In the genomic region with DNA sequence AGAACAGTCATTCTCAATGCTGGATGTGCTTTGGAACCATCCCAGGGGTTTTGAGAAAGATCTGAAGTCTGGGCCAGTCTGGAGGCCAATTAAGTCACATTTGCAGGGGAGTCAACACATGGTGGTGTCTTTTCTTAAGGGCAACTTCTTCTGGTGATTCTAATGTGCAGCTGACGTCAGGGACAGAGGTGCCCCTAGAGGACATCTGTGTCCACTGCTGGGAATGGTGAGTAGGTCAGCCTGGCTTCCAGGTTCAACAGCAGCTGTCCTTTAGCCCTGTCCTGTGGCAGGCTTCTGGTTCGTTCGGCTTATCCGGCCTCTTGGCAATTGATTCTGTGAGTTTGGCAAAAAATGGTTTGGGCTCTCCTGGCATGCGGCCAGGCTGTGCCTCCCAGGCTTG, we compare ENCODE assay signal across 1 cellular context.
TF ChIP-seq lines count a peak whose summit lies in the region.

No MANE protein-coding gene starts in this region.

TF ChIP-seq in GM23338, 12 proteins besides CTCF, POLR2A, EP300 and RAD21 (continued from another document):
- TF ChIP-seq, protein P1, sequence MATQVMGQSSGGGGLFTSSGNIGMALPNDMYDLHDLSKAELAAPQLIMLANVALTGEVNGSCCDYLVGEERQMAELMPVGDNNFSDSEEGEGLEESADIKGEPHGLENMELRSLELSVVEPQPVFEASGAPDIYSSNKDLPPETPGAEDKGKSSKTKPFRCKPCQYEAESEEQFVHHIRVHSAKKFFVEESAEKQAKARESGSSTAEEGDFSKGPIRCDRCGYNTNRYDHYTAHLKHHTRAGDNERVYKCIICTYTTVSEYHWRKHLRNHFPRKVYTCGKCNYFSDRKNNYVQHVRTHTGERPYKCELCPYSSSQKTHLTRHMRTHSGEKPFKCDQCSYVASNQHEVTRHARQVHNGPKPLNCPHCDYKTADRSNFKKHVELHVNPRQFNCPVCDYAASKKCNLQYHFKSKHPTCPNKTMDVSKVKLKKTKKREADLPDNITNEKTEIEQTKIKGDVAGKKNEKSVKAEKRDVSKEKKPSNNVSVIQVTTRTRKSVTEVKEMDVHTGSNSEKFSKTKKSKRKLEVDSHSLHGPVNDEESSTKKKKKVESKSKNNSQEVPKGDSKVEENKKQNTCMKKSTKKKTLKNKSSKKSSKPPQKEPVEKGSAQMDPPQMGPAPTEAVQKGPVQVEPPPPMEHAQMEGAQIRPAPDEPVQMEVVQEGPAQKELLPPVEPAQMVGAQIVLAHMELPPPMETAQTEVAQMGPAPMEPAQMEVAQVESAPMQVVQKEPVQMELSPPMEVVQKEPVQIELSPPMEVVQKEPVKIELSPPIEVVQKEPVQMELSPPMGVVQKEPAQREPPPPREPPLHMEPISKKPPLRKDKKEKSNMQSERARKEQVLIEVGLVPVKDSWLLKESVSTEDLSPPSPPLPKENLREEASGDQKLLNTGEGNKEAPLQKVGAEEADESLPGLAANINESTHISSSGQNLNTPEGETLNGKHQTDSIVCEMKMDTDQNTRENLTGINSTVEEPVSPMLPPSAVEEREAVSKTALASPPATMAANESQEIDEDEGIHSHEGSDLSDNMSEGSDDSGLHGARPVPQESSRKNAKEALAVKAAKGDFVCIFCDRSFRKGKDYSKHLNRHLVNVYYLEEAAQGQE (IDR thresholded peaks at IDR 0.05; ENCODE audit: unreplicated experiment), result no peak
- TF ChIP-seq EZH2 (IDR thresholded peaks at IDR 0.05; ENCODE audit: low read depth, unreplicated experiment) (no peak), CREB1 (CRISPR knock-in tag; IDR thresholded peaks at IDR 0.05; ENCODE audit: low read depth) (no peak)
- TF ChIP-seq, protein P2, sequence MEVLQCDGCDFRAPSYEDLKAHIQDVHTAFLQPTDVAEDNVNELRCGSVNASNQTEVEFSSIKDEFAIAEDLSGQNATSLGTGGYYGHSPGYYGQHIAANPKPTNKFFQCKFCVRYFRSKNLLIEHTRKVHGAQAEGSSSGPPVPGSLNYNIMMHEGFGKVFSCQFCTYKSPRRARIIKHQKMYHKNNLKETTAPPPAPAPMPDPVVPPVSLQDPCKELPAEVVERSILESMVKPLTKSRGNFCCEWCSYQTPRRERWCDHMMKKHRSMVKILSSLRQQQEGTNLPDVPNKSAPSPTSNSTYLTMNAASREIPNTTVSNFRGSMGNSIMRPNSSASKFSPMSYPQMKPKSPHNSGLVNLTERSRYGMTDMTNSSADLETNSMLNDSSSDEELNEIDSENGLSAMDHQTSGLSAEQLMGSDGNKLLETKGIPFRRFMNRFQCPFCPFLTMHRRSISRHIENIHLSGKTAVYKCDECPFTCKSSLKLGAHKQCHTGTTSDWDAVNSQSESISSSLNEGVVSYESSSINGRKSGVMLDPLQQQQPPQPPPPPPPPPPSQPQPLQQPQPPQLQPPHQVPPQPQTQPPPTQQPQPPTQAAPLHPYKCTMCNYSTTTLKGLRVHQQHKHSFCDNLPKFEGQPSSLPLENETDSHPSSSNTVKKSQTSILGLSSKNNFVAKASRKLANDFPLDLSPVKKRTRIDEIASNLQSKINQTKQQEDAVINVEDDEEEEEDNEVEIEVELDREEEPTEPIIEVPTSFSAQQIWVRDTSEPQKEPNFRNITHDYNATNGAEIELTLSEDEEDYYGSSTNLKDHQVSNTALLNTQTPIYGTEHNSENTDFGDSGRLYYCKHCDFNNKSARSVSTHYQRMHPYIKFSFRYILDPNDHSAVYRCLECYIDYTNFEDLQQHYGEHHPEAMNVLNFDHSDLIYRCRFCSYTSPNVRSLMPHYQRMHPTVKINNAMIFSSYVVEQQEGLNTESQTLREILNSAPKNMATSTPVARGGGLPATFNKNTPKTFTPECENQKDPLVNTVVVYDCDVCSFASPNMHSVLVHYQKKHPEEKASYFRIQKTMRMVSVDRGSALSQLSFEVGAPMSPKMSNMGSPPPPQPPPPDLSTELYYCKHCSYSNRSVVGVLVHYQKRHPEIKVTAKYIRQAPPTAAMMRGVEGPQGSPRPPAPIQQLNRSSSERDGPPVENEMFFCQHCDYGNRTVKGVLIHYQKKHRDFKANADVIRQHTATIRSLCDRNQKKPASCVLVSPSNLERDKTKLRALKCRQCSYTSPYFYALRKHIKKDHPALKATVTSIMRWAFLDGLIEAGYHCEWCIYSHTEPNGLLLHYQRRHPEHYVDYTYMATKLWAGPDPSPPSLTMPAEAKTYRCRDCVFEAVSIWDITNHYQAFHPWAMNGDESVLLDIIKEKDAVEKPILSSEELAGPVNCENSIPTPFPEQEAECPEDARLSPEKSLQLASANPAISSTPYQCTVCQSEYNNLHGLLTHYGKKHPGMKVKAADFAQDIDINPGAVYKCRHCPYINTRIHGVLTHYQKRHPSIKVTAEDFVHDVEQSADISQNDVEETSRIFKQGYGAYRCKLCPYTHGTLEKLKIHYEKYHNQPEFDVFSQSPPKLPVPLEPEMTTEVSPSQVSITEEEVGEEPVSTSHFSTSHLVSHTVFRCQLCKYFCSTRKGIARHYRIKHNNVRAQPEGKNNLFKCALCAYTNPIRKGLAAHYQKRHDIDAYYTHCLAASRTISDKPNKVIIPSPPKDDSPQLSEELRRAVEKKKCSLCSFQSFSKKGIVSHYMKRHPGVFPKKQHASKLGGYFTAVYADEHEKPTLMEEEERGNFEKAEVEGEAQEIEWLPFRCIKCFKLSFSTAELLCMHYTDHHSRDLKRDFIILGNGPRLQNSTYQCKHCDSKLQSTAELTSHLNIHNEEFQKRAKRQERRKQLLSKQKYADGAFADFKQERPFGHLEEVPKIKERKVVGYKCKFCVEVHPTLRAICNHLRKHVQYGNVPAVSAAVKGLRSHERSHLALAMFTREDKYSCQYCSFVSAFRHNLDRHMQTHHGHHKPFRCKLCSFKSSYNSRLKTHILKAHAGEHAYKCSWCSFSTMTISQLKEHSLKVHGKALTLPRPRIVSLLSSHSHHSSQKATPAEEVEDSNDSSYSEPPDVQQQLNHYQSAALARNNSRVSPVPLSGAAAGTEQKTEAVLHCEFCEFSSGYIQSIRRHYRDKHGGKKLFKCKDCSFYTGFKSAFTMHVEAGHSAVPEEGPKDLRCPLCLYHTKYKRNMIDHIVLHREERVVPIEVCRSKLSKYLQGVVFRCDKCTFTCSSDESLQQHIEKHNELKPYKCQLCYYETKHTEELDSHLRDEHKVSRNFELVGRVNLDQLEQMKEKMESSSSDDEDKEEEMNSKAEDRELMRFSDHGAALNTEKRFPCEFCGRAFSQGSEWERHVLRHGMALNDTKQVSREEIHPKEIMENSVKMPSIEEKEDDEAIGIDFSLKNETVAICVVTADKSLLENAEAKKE (CRISPR knock-in tag; IDR thresholded peaks at IDR 0.05), result no peak
